28 cellular contexts compared by ENCODE assay signal in genomic region chr13:41231025-41231677, GRCh38. TPM values are rescaled to one million over a fixed set of nuclear protein-coding genes. Genes with fewer than 3 reads are reported as not detected.
A peak's percentile ranks its signal among the peaks of the same experiment; 100 is the strongest.
DNase-seq lines count a peak whose midpoint lies in the region; ATAC-seq, FAIRE-seq and TF ChIP-seq lines count a peak whose summit lies in the region.
"Had no signal": no experiment of that assay in that cellular context is flagged by ENCODE, and none has a peak within 500 bp of the region (broad histone marks: within the 10 kb centered on the region; RNA-seq: fewer than 3 reads in every experiment).

No MANE protein-coding gene starts in this region.

- FAIRE-seq in HepG2 (lab: Jason Lieb, UNC) (no peak), GM12892 (lab: Jason Lieb, UNC) (no peak)
- FAIRE-seq: colon had no signal

- peak overlapping the region; percentile 7 for H3K27ac ChIP-seq in HepG2 (ENCODE audit: extremely low read length, insufficient read depth, low read length)
- no peak overlapping the region for H3K27ac ChIP-seq in right lobe of liver
- H3K27ac ChIP-seq in Panc1 (ENCODE audit: low read length) = no peak overlapping the region
- H3K27ac ChIP-seq in left lung = no peak overlapping the region
- H3K27ac ChIP-seq in tibial nerve = no peak overlapping the region
- H3K27ac ChIP-seq: esophagus squamous epithelium, neutrophil, Peyer's patch, psoas muscle, WERI-Rb-1 had no signal

- peaks cover 32% of the 10 kb centered on the region for H3K36me3 Mint-ChIP-seq in activated naive CD8-positive, alpha-beta T cell treated with anti-CD3 and anti-CD28 coated beads, Interleukin-2, amount 50 U/mL, for 24 hours (ENCODE audit: low read depth)

- POLR2A ChIA-PET in HepG2 (lab: Yijun Ruan, JAX) (no interaction called here), Panc1 (lab: Charles Lee) (no interaction called here)

- no TSS peak for BruUV-seq in HepG2 (replicated peaks; lab: Mats Ljungman, UMichigan)
- BruUV-seq in Panc1 (replicated peaks; lab: Mats Ljungman, UMichigan) = no TSS peak

- in situ Hi-C loops in HepG2 (cut with HindIII; ENCODE audit: extremely low pct_ligation_motif_present, low pct_unique_long_range_greater_than_20kb) = no loop called here
- in situ Hi-C loops in Panc1 (cut with HindIII; ENCODE audit: low pct_unique_long_range_greater_than_20kb, low sequenced_read_pairs) = no loop called here

- TF ChIP-seq CTCF in HepG2 (CRISPR knock-in tag; IDR thresholded peaks at IDR 0.05) (no peak), right lobe of liver (IDR thresholded peaks at IDR 0.05) (no peak), Panc1 (IDR thresholded peaks at IDR 0.05) (peak; percentile 6; the same call in 1 of the 2 replicates), left lung (IDR thresholded peaks at IDR 0.05) (no peak), tibial nerve (IDR thresholded peaks at IDR 0.05) (no peak)

- H4K20me1 ChIP-seq in HepG2 (ENCODE audit: insufficient read depth, low read length) = no peaks in the 10 kb centered on the region

- DNase-seq in HepG2 (ENCODE audit: low spot score) (no peak), right lobe of liver (no peak), Panc1 (ENCODE audit: low read depth, low spot score) (no peak), left lung (no peak), tibial nerve (ENCODE audit: low spot score in 2 of 2) (no peak), KG1 (lab: John Stamatoyannopoulos, UW) (no peak), GM12892 (ENCODE audit: insufficient read length) (no peak)
- no peak for DNase-seq in activated naive CD8-positive, alpha-beta T cell treated with anti-CD3 and anti-CD28 coated beads, Interleukin-2, amount 50 U/mL, for 24 hours
- DNase-seq: ACHN; activated CD4-positive, alpha-beta T cell treated with anti-CD3 and anti-CD28 coated beads, Interleukin-2, amount 50 U/mL, for 1 hour; activated naive CD4-positive, alpha-beta T cell; activated T-cell treated with anti-CD3 and anti-CD28 coated beads, Interleukin-2, amount 50 U/mL, for 72 hours; esophagus squamous epithelium; foreskin melanocyte; Kasumi-1; left cardiac atrium; NCI-H1694 treated with DMSO at 0.1 percent for 48 hours; NCI-H526 treated with DMSO at 0.1 percent for 48 hours; psoas muscle; SHP77 treated with DMSO at 0.1 percent for 48 hours; stimulated activated CD4-positive, alpha-beta T cell treated with anti-CD3 and anti-CD28 coated beads, Interleukin-4, amount 100 ng/mL, for 4 hours; stimulated activated naive CD4-positive, alpha-beta T cell; T-helper 9 cell; WERI-Rb-1 had no signal

- no peaks in the 10 kb centered on the region for H3K27me3 ChIP-seq in HepG2 (ENCODE audit: control insufficient read depth in 1 of 2, insufficient read depth in 2 of 2, low read length in 2 of 2)
- H3K27me3 ChIP-seq in right lobe of liver = no peaks in the 10 kb centered on the region
- no peaks in the 10 kb centered on the region for H3K27me3 ChIP-seq in Panc1 (ENCODE audit: control insufficient read depth, insufficient read depth, low read length)
- H3K27me3 ChIP-seq in left lung = no peaks in the 10 kb centered on the region
- no peaks in the 10 kb centered on the region for H3K27me3 ChIP-seq in tibial nerve
- H3K27me3 ChIP-seq: BE2C, esophagus squamous epithelium, neutrophil, Peyer's patch had no signal

- H3K4me1 ChIP-seq in HepG2 (ENCODE audit: insufficient read depth, low read length) (peaks cover 16% of the 10 kb centered on the region), right lobe of liver (peaks cover 0 to 15% (median 7%) of the 10 kb centered on the region in 4 donors), Panc1 (ENCODE audit: control insufficient read depth, insufficient read depth, low read length) (no peaks in the 10 kb centered on the region), left lung (peaks cover 0 to 3% of the 10 kb centered on the region in 2 donors), tibial nerve (no peaks in the 10 kb centered on the region)
- H3K4me1 ChIP-seq: BE2C, Peyer's patch, psoas muscle had no signal

- CTCF ChIA-PET in HepG2 (lab: Yijun Ruan, JAX; ENCODE audit: low intra/inter-chr PET ratio, low total read pairs) (no interaction called here), Panc1 (lab: Charles Lee) (no interaction called here)

- no peak for TF ChIP-seq EP300 in HepG2 (IDR thresholded peaks at IDR 0.05; ENCODE audit: low read depth in 2 of 2, low read length in 2 of 2)
- no peak for TF ChIP-seq EP300 in HepG2 (CRISPR knock-in tag; IDR thresholded peaks at IDR 0.05; ENCODE audit: borderline replicate concordance)
- TF ChIP-seq EP300 in tibial nerve (IDR thresholded peaks at IDR 0.05) = no peak

- H3K36me3 ChIP-seq in HepG2 (replicated peaks in 1 of 2; ENCODE audit: control insufficient read depth in 1 of 2, insufficient read depth in 2 of 2, low read length in 2 of 2) = peaks cover 0 to 25% of the 10 kb centered on the region in 2 experiments; a peak in 2 of 5 replicates
- H3K36me3 ChIP-seq in right lobe of liver = no peaks in the 10 kb centered on the region
- no peaks in the 10 kb centered on the region for H3K36me3 ChIP-seq in Panc1 (ENCODE audit: control insufficient read depth, insufficient read depth, low read length)
- H3K36me3 ChIP-seq in left lung = peaks cover 0 to 29% of the 10 kb centered on the region in 2 donors
- peaks cover 0 to 64% (median 0%) of the 10 kb centered on the region in 3 donors for H3K36me3 ChIP-seq in tibial nerve
- H3K36me3 ChIP-seq: BE2C, WERI-Rb-1 had no signal

- H3K27ac Mint-ChIP-seq in activated naive CD8-positive, alpha-beta T cell treated with anti-CD3 and anti-CD28 coated beads, Interleukin-2, amount 50 U/mL, for 24 hours = no peak overlapping the region

- ATAC-seq in HepG2 (no peak), right lobe of liver (no peak), Panc1 (no peak), left lung (peak; percentile 54)
- ATAC-seq in activated naive CD8-positive, alpha-beta T cell treated with anti-CD3 and anti-CD28 coated beads, Interleukin-2, amount 50 U/mL, for 24 hours = no peak
- ATAC-seq: activated T-cell treated with anti-CD3 and anti-CD28 coated beads, Interleukin-2, amount 50 U/mL, for 72 hours; left cardiac atrium; psoas muscle had no signal

- 97% methylated on average over 2 of the region's 2 CpGs for WGBS in HepG2 (ENCODE audit: low lambda C conversion rate)
- 96% methylated on average over 2 of the region's 2 CpGs for WGBS in right lobe of liver (ENCODE audit: insufficient coverage, low coverage, low lambda C conversion rate, missing lambda C conversion rate)
- WGBS in tibial nerve, 2 donors = 90 to 94% methylated on average over 2 of the region's 2 CpGs

- no peaks in the 10 kb centered on the region for H3K9me3 Mint-ChIP-seq in activated naive CD8-positive, alpha-beta T cell treated with anti-CD3 and anti-CD28 coated beads, Interleukin-2, amount 50 U/mL, for 24 hours
- H3K9me3 Mint-ChIP-seq: activated T-cell treated with anti-CD3 and anti-CD28 coated beads, Interleukin-2, amount 50 U/mL, for 72 hours had no signal

- no peak overlapping the region for H3K9ac ChIP-seq in HepG2 (ENCODE audit: insufficient read depth, low read depth, low read length)

- no peaks in the 10 kb centered on the region for H3K79me2 ChIP-seq in HepG2 (ENCODE audit: insufficient read depth, low read length)

- TF ChIP-seq POLR2A in HepG2 (IDR thresholded peaks at IDR 0.05; ENCODE audit: insufficient read depth in 1 of 2, low read depth in 2 of 2, low read length in 2 of 2) (no peak), right lobe of liver (IDR thresholded peaks at IDR 0.05) (no peak), tibial nerve (IDR thresholded peaks at IDR 0.05) (no peak), GM12892 (IDR thresholded peaks at IDR 0.05; ENCODE audit: low read depth, low read length) (no peak)

- H3K4me1 Mint-ChIP-seq in activated naive CD8-positive, alpha-beta T cell treated with anti-CD3 and anti-CD28 coated beads, Interleukin-2, amount 50 U/mL, for 24 hours = peaks cover 10% of the 10 kb centered on the region

- intact Hi-C loops in HepG2 (cut with micrococcal nuclease; ENCODE audit: unreplicated experiment) = no loop called here
- intact Hi-C loops in right lobe of liver (cut with DNase I) = no loop called here
- intact Hi-C loops in Panc1 (cut with micrococcal nuclease; ENCODE audit: unreplicated experiment) = no loop called here
- intact Hi-C loops in left lung (cut with DNase I) = no loop called here

- no peak for TF ChIP-seq RAD21 in HepG2 (CRISPR knock-in tag; IDR thresholded peaks at IDR 0.05)

- H3K4me3 ChIP-seq in HepG2 (replicated peaks in 1 of 3; ENCODE audit: insufficient read depth in 1 of 3, low read depth in 2 of 3, low read length in 3 of 3) (no peak overlapping the region), right lobe of liver (no peak overlapping the region), Panc1 (ENCODE audit: low read depth in 2 of 2, low read length in 2 of 2) (no peak overlapping the region), left lung (no peak overlapping the region), tibial nerve (no peak overlapping the region)
- H3K4me3 ChIP-seq: esophagus squamous epithelium, Peyer's patch, psoas muscle had no signal

- H2AFZ ChIP-seq in HepG2 (ENCODE audit: low read length) = no peak overlapping the region

- no peak overlapping the region for H3K4me2 ChIP-seq in HepG2 (ENCODE audit: low read depth, low read length)

- no peaks in the 10 kb centered on the region for H3K27me3 Mint-ChIP-seq in activated naive CD8-positive, alpha-beta T cell treated with anti-CD3 and anti-CD28 coated beads, Interleukin-2, amount 50 U/mL, for 24 hours

- no peak overlapping the region for H3K4me3 Mint-ChIP-seq in activated naive CD8-positive, alpha-beta T cell treated with anti-CD3 and anti-CD28 coated beads, Interleukin-2, amount 50 U/mL, for 24 hours
- H3K4me3 Mint-ChIP-seq: activated T-cell treated with anti-CD3 and anti-CD28 coated beads, Interleukin-2, amount 50 U/mL, for 72 hours had no signal

- H3K9me3 ChIP-seq in HepG2 (ENCODE audit: low read length) (no peaks in the 10 kb centered on the region), right lobe of liver (no peaks in the 10 kb centered on the region), Panc1 (ENCODE audit: control insufficient read depth, insufficient read depth, low read depth, low read length) (no peaks in the 10 kb centered on the region), left lung (no peaks in the 10 kb centered on the region), tibial nerve (no peaks in the 10 kb centered on the region)
- H3K9me3 ChIP-seq: BE2C, esophagus squamous epithelium, neutrophil, Peyer's patch, psoas muscle had no signal

RNA-seq across cellular contexts. Expression of gene MTRF1, which starts 32.2 kb away (rescaled TPM):
- total RNA-seq in HepG2 (2016; rRNA removed; fragmentation: Illumina TruSeq; extraction: Trizol) (24.0 and 27.2 TPM in 2 replicates), right lobe of liver (10 to 100 TPM in 1 of 6 experiments, 1 to 10 TPM in 5; 6.0 to 10.5 (median 7.4) TPM), Panc1 (2021; ENCODE audit: unreplicated experiment) (13.7 TPM), left lung (10 to 100 TPM; 11.3 to 11.9 TPM), tibial nerve (10 to 100 TPM in 1 of 4 donors, 1 to 10 TPM in 3; 2.5 to 27.3 (median 7.3) TPM)
- 65.9 and 67.0 TPM in 2 replicates for total RNA-seq in HepG2 (2016; cell fraction: cytosol; rRNA removed; fragmentation: Illumina TruSeq; extraction: Trizol; ENCODE audit: low read depth)
- 20.8 and 25.3 TPM in 2 replicates for total RNA-seq in HepG2 (2016; cell fraction: insoluble cytoplasmic fraction; rRNA removed; fragmentation: Illumina TruSeq; extraction: Trizol)
- 32.7 and 35.9 TPM in 2 replicates for total RNA-seq in HepG2 (2016; cell fraction: membrane; rRNA removed; fragmentation: Illumina TruSeq; extraction: Trizol)
- 26.3 and 27.0 TPM in 2 replicates for total RNA-seq in HepG2 (2016; cell fraction: nucleus; rRNA removed; fragmentation: Illumina TruSeq; extraction: Trizol)
- 21.3 and 21.6 TPM in 2 replicates for polyA plus RNA-seq in HepG2 (2011; rRNA removed)
- 6.3 and 8.4 TPM in 2 replicates for polyA plus RNA-seq in HepG2 (2011; cell fraction: cytosol; rRNA removed)
- 33.1 and 41.3 TPM in 2 replicates for polyA plus RNA-seq in HepG2 (2011; cell fraction: nucleus; rRNA removed)
- polyA plus RNA-seq in HepG2 (2012) = 14.6 and 19.6 TPM in 2 replicates
- polyA plus RNA-seq in HepG2 (2016; cell fraction: cytosol; fragmentation: Illumina TruSeq; extraction: Trizol; ENCODE audit: low read depth) = 3.1 and 4.1 TPM in 2 replicates
- polyA plus RNA-seq in HepG2 (2016; cell fraction: insoluble cytoplasmic fraction; fragmentation: Illumina TruSeq; extraction: Trizol; ENCODE audit: low read depth) = 17.9 and 21.1 TPM in 2 replicates
- 6.1 and 6.9 TPM in 2 replicates for polyA plus RNA-seq in HepG2 (2016; cell fraction: membrane; fragmentation: Illumina TruSeq; extraction: Trizol; ENCODE audit: low read depth)
- polyA plus RNA-seq in HepG2 (2016; cell fraction: nucleus; fragmentation: Illumina TruSeq; extraction: Trizol; ENCODE audit: insufficient read depth, low read depth) = 60.6 and 67.9 TPM in 2 replicates
- polyA minus RNA-seq in HepG2 (2011; rRNA and poly(A)+ RNA removed; ENCODE audit: low replicate concordance) = 9.1 and 12.0 TPM in 2 replicates
- 10.0 and 14.5 TPM in 2 replicates for polyA minus RNA-seq in HepG2 (2011; cell fraction: cytosol; rRNA and poly(A)+ RNA removed)
- 39.0 and 40.4 TPM in 2 replicates for polyA minus RNA-seq in HepG2 (2011; cell fraction: nucleus; rRNA and poly(A)+ RNA removed)
- polyA plus RNA-seq in Panc1 (2012; ENCODE audit: insufficient read length) = 6.1 TPM
- polyA plus RNA-seq in GM12892 (2012; ENCODE audit: missing spikeins) = 25.7 TPM

RNA-seq across cellular contexts. Expression of gene KBTBD7, which starts 36.8 kb away (rescaled TPM):
- 9.0 and 14.9 TPM in 2 replicates for total RNA-seq in HepG2 (2016; rRNA removed; fragmentation: Illumina TruSeq; extraction: Trizol)
- 0.61 and 0.71 TPM in 2 replicates for total RNA-seq in HepG2 (2016; cell fraction: cytosol; rRNA removed; fragmentation: Illumina TruSeq; extraction: Trizol; ENCODE audit: low read depth)
- total RNA-seq in HepG2 (2016; cell fraction: insoluble cytoplasmic fraction; rRNA removed; fragmentation: Illumina TruSeq; extraction: Trizol) = 9.1 and 14.2 TPM in 2 replicates
- total RNA-seq in HepG2 (2016; cell fraction: membrane; rRNA removed; fragmentation: Illumina TruSeq; extraction: Trizol) = 3.4 and 4.1 TPM in 2 replicates
- 8.3 and 8.7 TPM in 2 replicates for total RNA-seq in HepG2 (2016; cell fraction: nucleus; rRNA removed; fragmentation: Illumina TruSeq; extraction: Trizol)
- 3.6 and 3.8 TPM in 2 replicates for polyA plus RNA-seq in HepG2 (2011; rRNA removed)
- polyA plus RNA-seq in HepG2 (2011; cell fraction: cytosol; rRNA removed) = 2.8 and 2.9 TPM in 2 replicates
- 2.6 and 3.1 TPM in 2 replicates for polyA plus RNA-seq in HepG2 (2011; cell fraction: nucleus; rRNA removed)
- 3.2 and 4.1 TPM in 2 replicates for polyA plus RNA-seq in HepG2 (2012)
- polyA plus RNA-seq in HepG2 (2016; cell fraction: cytosol; fragmentation: Illumina TruSeq; extraction: Trizol; ENCODE audit: low read depth) = 0.17 and 0.28 TPM in 2 replicates
- 10.2 and 10.4 TPM in 2 replicates for polyA plus RNA-seq in HepG2 (2016; cell fraction: insoluble cytoplasmic fraction; fragmentation: Illumina TruSeq; extraction: Trizol; ENCODE audit: low read depth)
- polyA plus RNA-seq in HepG2 (2016; cell fraction: membrane; fragmentation: Illumina TruSeq; extraction: Trizol; ENCODE audit: low read depth) = 1.0 and 1.3 TPM in 2 replicates
- 4.8 and 5.5 TPM in 2 replicates for polyA plus RNA-seq in HepG2 (2016; cell fraction: nucleus; fragmentation: Illumina TruSeq; extraction: Trizol; ENCODE audit: insufficient read depth, low read depth)
- polyA minus RNA-seq in HepG2 (2011; rRNA and poly(A)+ RNA removed; ENCODE audit: low replicate concordance) = 18.8 and 26.5 TPM in 2 replicates
- polyA minus RNA-seq in HepG2 (2011; cell fraction: cytosol; rRNA and poly(A)+ RNA removed) = 6.6 and 7.6 TPM in 2 replicates
- polyA minus RNA-seq in HepG2 (2011; cell fraction: nucleus; rRNA and poly(A)+ RNA removed) = 12.4 and 12.9 TPM in 2 replicates
- 1 to 10 TPM; 3.0 to 6.7 (median 5.5) TPM for total RNA-seq in right lobe of liver
- 5.5 TPM for total RNA-seq in Panc1 (2021; ENCODE audit: unreplicated experiment)
- polyA plus RNA-seq in Panc1 (2012; ENCODE audit: insufficient read length) = 4.2 TPM
- 1 to 10 TPM; 6.9 to 8.1 TPM for total RNA-seq in left lung
- 10 to 100 TPM in 2 of 4 donors, 1 to 10 TPM in 2; 4.5 to 11.1 (median 9.3) TPM for total RNA-seq in tibial nerve
- polyA plus RNA-seq in GM12892 (2012; ENCODE audit: missing spikeins) = 3.1 TPM
